ENCODE assay signal across 23 cellular contexts in genomic region chr7:10034843-10035556, GRCh38.
"Had no signal": no experiment of that assay in that cellular context is flagged by ENCODE, and none has a peak within 500 bp of the region (broad histone marks: within the 10 kb centered on the region; RNA-seq: fewer than 3 reads in every experiment).

No MANE protein-coding gene starts in this region.

- H3K27ac ChIP-seq: SJSA1, VCaP had no signal

- DNase-seq: activated CD4-positive, alpha-beta T cell treated with anti-CD3 and anti-CD28 coated beads for 4 hours; activated CD4-positive, alpha-beta T cell treated with anti-CD3 and anti-CD28 coated beads, Interleukin-2, amount 50 U/mL, for 4 hours; activated CD8-positive, alpha-beta T cell treated with anti-CD3 and anti-CD28 coated beads, Interleukin-2, amount 10 ng/mL, durations not matched to agents 7 days and 5 days; activated gamma-delta T cell; activated naive CD4-positive, alpha-beta T cell treated with anti-CD3 and anti-CD28 coated beads for 36 hours; activated T-cell treated with anti-CD3 and anti-CD28 coated beads, Interleukin-2, amount 50 U/mL, for 4 hours; amygdala; cerebellar nuclear complex; Karpas-422; MM.1S; NCI-H1105; NCI-H1436 treated with DMSO at 0.1 percent for 48 hours; NCI-H187; NCI-H2081; NCI-H510A treated with DMSO at 0.1 percent for 48 hours; NCI-H69; NK-92 treated with Interleukin-12 subunit alpha and Interleukin-12 subunit beta, amount 100 ng/mL, for 24 hours; PC-3; SHP77 had no signal

- H3K9me3 Mint-ChIP-seq: activated naive CD4-positive, alpha-beta T cell treated with anti-CD3 and anti-CD28 coated beads for 36 hours had no signal

- H3K36me3 Mint-ChIP-seq: activated naive CD8-positive, alpha-beta T cell had no signal

- H3K4me3 ChIP-seq: SJSA1 had no signal

- H3K27me3 Mint-ChIP-seq: activated naive CD8-positive, alpha-beta T cell had no signal

- H3K4me3 Mint-ChIP-seq: activated CD8-positive, alpha-beta T cell treated with anti-CD3 and anti-CD28 coated beads, Interleukin-2, amount 10 ng/mL, durations not matched to agents 7 days and 5 days; activated naive CD4-positive, alpha-beta T cell treated with anti-CD3 and anti-CD28 coated beads for 36 hours; activated naive CD8-positive, alpha-beta T cell; activated T-cell treated with anti-CD3 and anti-CD28 coated beads, Interleukin-2, amount 50 U/mL, for 4 hours had no signal

- H3K27ac Mint-ChIP-seq: activated CD8-positive, alpha-beta T cell treated with anti-CD3 and anti-CD28 coated beads, Interleukin-2, amount 10 ng/mL, durations not matched to agents 7 days and 5 days; activated naive CD4-positive, alpha-beta T cell treated with anti-CD3 and anti-CD28 coated beads for 36 hours; activated naive CD8-positive, alpha-beta T cell had no signal

- H3K36me3 ChIP-seq: SJSA1 had no signal

- H3K4me1 ChIP-seq: SJSA1 had no signal

- FAIRE-seq: RCC 7860 had no signal

- H3K27me3 ChIP-seq: SJSA1 had no signal

- H3K9me3 ChIP-seq: SJSA1 had no signal

- ATAC-seq: activated CD8-positive, alpha-beta T cell treated with anti-CD3 and anti-CD28 coated beads, Interleukin-2, amount 10 ng/mL, durations not matched to agents 7 days and 5 days; activated T-cell treated with anti-CD3 and anti-CD28 coated beads, Interleukin-2, amount 50 U/mL, for 4 hours; PC-3 had no signal
